Comparison of ENCODE assay signal across 8 cellular contexts in the genomic region with DNA sequence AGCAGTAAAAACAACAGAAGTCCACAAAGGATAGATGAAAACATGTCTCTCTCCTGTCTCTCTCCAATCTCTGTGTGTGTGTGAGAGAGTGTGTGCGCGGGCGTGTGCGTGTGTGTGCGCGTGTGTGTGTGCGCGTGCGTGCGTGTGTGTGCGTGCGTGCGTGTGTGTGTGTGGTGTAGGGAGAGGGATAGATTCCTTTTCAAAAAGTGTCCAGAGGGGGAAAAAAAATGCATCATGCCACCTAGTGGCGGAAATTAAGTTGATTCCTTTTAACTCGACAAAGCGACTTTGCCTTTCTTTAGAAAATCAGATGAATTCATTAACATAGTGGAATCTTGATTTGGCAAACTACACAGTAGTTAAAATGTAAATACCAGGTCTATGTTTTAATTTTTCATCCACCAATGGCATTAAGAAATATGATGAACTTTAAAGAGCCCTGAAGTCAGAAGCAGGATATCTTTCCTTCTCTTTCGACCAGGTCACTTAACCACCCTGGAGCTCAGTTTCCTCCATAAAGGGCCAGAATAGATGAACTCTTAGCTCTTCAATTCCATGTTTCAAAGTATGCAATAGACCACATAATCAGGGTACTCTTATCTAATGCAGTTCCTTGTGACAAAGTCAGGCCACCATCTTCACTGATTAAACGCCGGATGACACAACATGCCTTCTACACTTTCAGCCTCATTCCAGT.
DNase-seq lines count a peak whose midpoint lies in the region; ATAC-seq and TF ChIP-seq lines count a peak whose summit lies in the region.

No MANE protein-coding gene starts in this region.

- H3K9ac ChIP-seq in skeletal muscle satellite cell (ENCODE audit: low read depth, low read length): peak overlapping the region; percentile 43

- H3K27me3 ChIP-seq in skeletal muscle satellite cell (ENCODE audit: control insufficient read depth, insufficient read depth, low read length): peaks cover 2% of the 10 kb centered on the region

- peaks cover 12% of the 10 kb centered on the region for H3K4me1 ChIP-seq in skeletal muscle satellite cell (ENCODE audit: control insufficient read depth, insufficient read depth, low read length)

- intact Hi-C loops in MCF 10A (cut with micrococcal nuclease): loop anchor here (1.0 kb wide), 2 partner anchors 614 to 700 kb away; no protein-coding TSS in a partner anchor

- no peaks in the 10 kb centered on the region for H3K4me1 Mint-ChIP-seq in MCF 10A (ENCODE audit: insufficient read depth, unreplicated experiment)

- peak overlapping the region; percentile 73 for H3K4me3 Mint-ChIP-seq in MCF 10A (ENCODE audit: unreplicated experiment)

- POLR2A ChIA-PET in MCF 10A (lab: Yijun Ruan, JAX): interaction anchor here (0.8 kb wide), 1 partner anchor 11 kb away, joined by 3 read pairs; no protein-coding TSS in a partner anchor

- DNase-seq in NOMO-1 (lab: John Stamatoyannopoulos, UW; ENCODE audit: unreplicated experiment in 2 of 2): peak; percentile 32 to 37
- no peak for DNase-seq in NOMO-1 treated with dmso at 0.1 percent for 144 hours (lab: John Stamatoyannopoulos, UW; ENCODE audit: unreplicated experiment)
- DNase-seq in NCI-H82 (lab: John Stamatoyannopoulos, UW): peak; percentile 60
- peak; percentile 66 for DNase-seq in MCF 10A (ENCODE audit: unreplicated experiment)

- H3K36me3 ChIP-seq in skeletal muscle satellite cell (ENCODE audit: insufficient read depth, low read length): no peaks in the 10 kb centered on the region

- TF ChIP-seq CTCF in MCF 10A (IDR thresholded peaks at IDR 0.05; ENCODE audit: unreplicated experiment): peak; percentile 32

- no peaks in the 10 kb centered on the region for H3K36me3 Mint-ChIP-seq in MCF 10A (ENCODE audit: insufficient read depth, unreplicated experiment)

- CTCF ChIA-PET in MCF 10A (lab: Yijun Ruan, JAX): interaction anchor here (0.6 to 2.0 kb wide), 27 partner anchors 9 to 707 kb away, joined by 3 to 21 read pairs (median 4); no protein-coding TSS in a partner anchor

- no peak overlapping the region for H3K27ac Mint-ChIP-seq in MCF 10A (ENCODE audit: low read depth, unreplicated experiment)

- no TSS peak for BruUV-seq in MCF 10A (replicated peaks; lab: Mats Ljungman, UMichigan)

- peak overlapping the region; percentile 32; the same call in 1 of the 2 replicates for H3K4me3 ChIP-seq in iPS-18c (ENCODE audit: insufficient read depth, low read depth, low read length)
- peak overlapping the region; percentile 70 for H3K4me3 ChIP-seq in skeletal muscle satellite cell (ENCODE audit: low read length)

- peak overlapping the region; percentile 77 for H3K4me2 ChIP-seq in skeletal muscle satellite cell (ENCODE audit: low read length)

- ATAC-seq in HG03378 (IDR thresholded peaks at IDR 0.05; ENCODE audit: unreplicated experiment) (peak; percentile 70), GM21423 (IDR thresholded peaks at IDR 0.05; ENCODE audit: unreplicated experiment) (no peak)

- no peaks in the 10 kb centered on the region for H3K9me3 Mint-ChIP-seq in MCF 10A (ENCODE audit: unreplicated experiment)

- no peaks in the 10 kb centered on the region for H3K9me3 ChIP-seq in iPS-18c (ENCODE audit: control insufficient read depth, insufficient read depth, low read length)
- no peaks in the 10 kb centered on the region for H3K9me3 ChIP-seq in skeletal muscle satellite cell (replicated peaks; ENCODE audit: low read length)

- peaks cover 84% of the 10 kb centered on the region for H3K27me3 Mint-ChIP-seq in MCF 10A (ENCODE audit: insufficient read depth, unreplicated experiment)
